Comparison of ENCODE assay signal across 1 cellular context in genomic region chr1:50423670-50424000, GRCh38.
TF ChIP-seq lines count a peak whose summit lies in the region.

No MANE protein-coding gene starts in this region.

TF ChIP-seq in WTC11, 78 proteins besides CTCF, POLR2A, EP300 and RAD21 (continued from another document):
- TF ChIP-seq E2F4 (CRISPR knock-in tag; IDR thresholded peaks at IDR 0.05; ENCODE audit: borderline replicate concordance, low read depth): no peak
- TF ChIP-seq, protein P1, sequence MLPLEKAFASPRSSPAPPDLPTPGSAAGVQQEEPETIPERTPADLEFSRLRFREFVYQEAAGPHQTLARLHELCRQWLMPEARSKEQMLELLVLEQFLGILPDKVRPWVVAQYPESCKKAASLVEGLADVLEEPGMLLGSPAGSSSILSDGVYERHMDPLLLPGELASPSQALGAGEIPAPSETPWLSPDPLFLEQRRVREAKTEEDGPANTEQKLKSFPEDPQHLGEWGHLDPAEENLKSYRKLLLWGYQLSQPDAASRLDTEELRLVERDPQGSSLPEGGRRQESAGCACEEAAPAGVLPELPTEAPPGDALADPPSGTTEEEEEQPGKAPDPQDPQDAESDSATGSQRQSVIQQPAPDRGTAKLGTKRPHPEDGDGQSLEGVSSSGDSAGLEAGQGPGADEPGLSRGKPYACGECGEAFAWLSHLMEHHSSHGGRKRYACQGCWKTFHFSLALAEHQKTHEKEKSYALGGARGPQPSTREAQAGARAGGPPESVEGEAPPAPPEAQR (CRISPR knock-in tag; IDR thresholded peaks at IDR 0.05): no peak
